24 cellular contexts compared by ENCODE assay signal in genomic region chr3:132421832-132422231, GRCh38. TPM values are rescaled to one million over a fixed set of nuclear protein-coding genes. Genes with fewer than 3 reads are reported as not detected.
DNase-seq lines count a peak whose midpoint lies in the region; ATAC-seq, FAIRE-seq and TF ChIP-seq lines count a peak whose summit lies in the region.
"Had no signal": no experiment of that assay in that cellular context is flagged by ENCODE, and none has a peak within 500 bp of the region (broad histone marks: within the 10 kb centered on the region; RNA-seq: fewer than 3 reads in every experiment).

No MANE protein-coding gene starts in this region.

- H3K9ac ChIP-seq in HepG2 (ENCODE audit: insufficient read depth, low read depth, low read length) = no peak overlapping the region

- no peak for TF ChIP-seq RAD21 in HepG2 (CRISPR knock-in tag; IDR thresholded peaks at IDR 0.05)

- H3K27me3 ChIP-seq in HepG2 (ENCODE audit: control insufficient read depth in 1 of 2, insufficient read depth in 2 of 2, low read length in 2 of 2) = no peaks in the 10 kb centered on the region; a peak in 2 of 5 replicates
- no peaks in the 10 kb centered on the region for H3K27me3 ChIP-seq in right lobe of liver
- H3K27me3 ChIP-seq in right cardiac atrium (ENCODE audit: control insufficient read depth, insufficient read depth) = no peaks in the 10 kb centered on the region
- H3K27me3 ChIP-seq: tibial nerve had no signal

- H3K27ac ChIP-seq in HepG2 (ENCODE audit: extremely low read length, insufficient read depth, low read length) (peak overlapping the region; percentile 43), right lobe of liver (no peak overlapping the region), right cardiac atrium (ENCODE audit: low read length) (no peak overlapping the region)
- H3K27ac ChIP-seq: 22Rv1, tibial nerve had no signal

- TF ChIP-seq POLR2A in HepG2 (IDR thresholded peaks at IDR 0.05; ENCODE audit: insufficient read depth in 1 of 2, low read depth in 2 of 2, low read length in 2 of 2) = no peak
- TF ChIP-seq POLR2A in right lobe of liver (IDR thresholded peaks at IDR 0.05) = no peak

- no peak for FAIRE-seq in HepG2 (lab: Jason Lieb, UNC)
- FAIRE-seq: GM19239, islet of Langerhans had no signal

- ATAC-seq in HepG2 = peak; percentile 6; the same call in 1 of the 3 replicates
- ATAC-seq in right lobe of liver = no peak
- ATAC-seq in GM19023 (IDR thresholded peaks at IDR 0.05; ENCODE audit: unreplicated experiment) = no peak
- no peak for ATAC-seq in right cardiac atrium
- ATAC-seq: naive thymus-derived CD8-positive, alpha-beta T cell; stimulated activated effector memory CD8-positive, alpha-beta T cell treated with anti-CD3 and anti-CD28 coated beads, Interleukin-12 subunit alpha, Interleukin-12 subunit beta, amount 100 ng/mL, for 72 hours had no signal

- no peaks in the 10 kb centered on the region for H3K36me3 ChIP-seq in HepG2 (replicated peaks in 1 of 2; ENCODE audit: control insufficient read depth in 1 of 2, insufficient read depth in 2 of 2, low read length in 2 of 2)
- H3K36me3 ChIP-seq in right lobe of liver = no peaks in the 10 kb centered on the region

- no peak overlapping the region for H2AFZ ChIP-seq in HepG2 (ENCODE audit: low read length)

- intact Hi-C loops in HepG2 (cut with micrococcal nuclease; ENCODE audit: unreplicated experiment) (no loop called here), right lobe of liver (cut with DNase I) (no loop called here), head of caudate nucleus (cut with DNase I) (no loop called here), right cardiac atrium (cut with DNase I) (no loop called here)

- CTCF ChIA-PET in HepG2 (lab: Yijun Ruan, JAX; ENCODE audit: low intra/inter-chr PET ratio, low total read pairs) = no interaction called here

- in situ Hi-C loops in HepG2 (cut with HindIII; ENCODE audit: extremely low pct_ligation_motif_present, low pct_unique_long_range_greater_than_20kb) = no loop called here

- no peak overlapping the region for H3K4me2 ChIP-seq in HepG2 (ENCODE audit: low read depth, low read length)

- no peak for TF ChIP-seq CTCF in HepG2 (CRISPR knock-in tag; IDR thresholded peaks at IDR 0.05)
- no peak for TF ChIP-seq CTCF in right lobe of liver (IDR thresholded peaks at IDR 0.05)
- TF ChIP-seq CTCF in foreskin fibroblast (IDR thresholded peaks at IDR 0.05; ENCODE audit: low read depth, low read length) = no peak

- POLR2A ChIA-PET in HepG2 (lab: Yijun Ruan, JAX) = no interaction called here

- H3K9me3 ChIP-seq in HepG2 (ENCODE audit: low read length) = no peaks in the 10 kb centered on the region
- no peaks in the 10 kb centered on the region for H3K9me3 ChIP-seq in right lobe of liver
- no peaks in the 10 kb centered on the region for H3K9me3 ChIP-seq in right cardiac atrium (ENCODE audit: control insufficient read depth, low read length)
- H3K9me3 ChIP-seq: HAP-1, tibial nerve had no signal

- 67% methylated on average over 4 of the region's 4 CpGs for WGBS in HepG2 (ENCODE audit: low lambda C conversion rate)
- WGBS in right lobe of liver (ENCODE audit: insufficient coverage, low coverage, low lambda C conversion rate, missing lambda C conversion rate) = 93% methylated on average over 4 of the region's 4 CpGs
- 87% methylated on average over 4 of the region's 4 CpGs for WGBS in right cardiac atrium

- TF ChIP-seq EP300 in HepG2 (IDR thresholded peaks at IDR 0.05; ENCODE audit: low read depth in 2 of 2, low read length in 2 of 2) = no peak
- TF ChIP-seq EP300 in HepG2 (CRISPR knock-in tag; IDR thresholded peaks at IDR 0.05; ENCODE audit: borderline replicate concordance) = no peak

- BruUV-seq in HepG2 (replicated peaks; lab: Mats Ljungman, UMichigan) = no TSS peak

- H4K20me1 ChIP-seq in HepG2 (ENCODE audit: insufficient read depth, low read length) = no peaks in the 10 kb centered on the region

- no peak overlapping the region for H3K4me3 ChIP-seq in HepG2 (replicated peaks in 1 of 3; ENCODE audit: insufficient read depth in 1 of 3, low read depth in 2 of 3, low read length in 3 of 3)
- H3K4me3 ChIP-seq in right lobe of liver = no peak overlapping the region
- H3K4me3 ChIP-seq in foreskin fibroblast (ENCODE audit: low read depth in 1 of 2, low read length in 2 of 2) = no peak overlapping the region
- no peak overlapping the region for H3K4me3 ChIP-seq in right cardiac atrium (ENCODE audit: low read length)
- H3K4me3 ChIP-seq: HAP-1, tibial nerve had no signal

- DNase-seq in HepG2 (ENCODE audit: low spot score) (peak; percentile 60), right lobe of liver (no peak), amniotic epithelial cell (ENCODE audit: low read depth) (peak; percentile 58), foreskin fibroblast (peak; percentile 28 to 53), NCI-H146 treated with DMSO at 0.1 percent for 48 hours (lab: John Stamatoyannopoulos, UW; ENCODE audit: unreplicated experiment) (no peak), head of caudate nucleus (no peak), right cardiac atrium (no peak)
- DNase-seq: activated CD4-positive, CD25-positive, alpha-beta regulatory T cell treated with anti-CD3 and anti-CD28 coated beads, Interleukin-2, amount 50 U/mL, for 72 hours; activated CD8-positive, alpha-beta memory T cell treated with anti-CD3 and anti-CD28 coated beads, Interleukin-2, amount 50 U/mL, for 4 hours; activated effector memory CD4-positive, alpha-beta T cell treated with anti-CD3 and anti-CD28 coated beads, Interleukin-2, amount 50 U/mL, for 16 hours; amniotic stem cell; CD8-positive, alpha-beta memory T cell; DMS79 treated with DMSO at 0.1 percent for 48 hours; naive thymus-derived CD8-positive, alpha-beta T cell; NCI-H1694 treated with DMSO at 0.1 percent for 48 hours; NCI-H446 treated with DMSO at 0.1 percent for 48 hours; posterior cingulate gyrus had no signal

- H3K79me2 ChIP-seq in HepG2 (ENCODE audit: insufficient read depth, low read length) = peaks cover 47% of the 10 kb centered on the region

- H3K4me1 ChIP-seq in HepG2 (ENCODE audit: insufficient read depth, low read length) = peaks cover 38% of the 10 kb centered on the region
- peaks cover 0 to 4% (median 0%) of the 10 kb centered on the region in 4 donors for H3K4me1 ChIP-seq in right lobe of liver
- H3K4me1 ChIP-seq in right cardiac atrium (ENCODE audit: control insufficient read depth, insufficient read depth, low read length) = no peaks in the 10 kb centered on the region
- H3K4me1 ChIP-seq: HAP-1 had no signal

TF ChIP-seq in HepG2, 621 proteins besides CTCF, POLR2A, EP300 and RAD21 (continues in another document):
- TF ChIP-seq FOSL2 (CRISPR knock-in tag; IDR thresholded peaks at IDR 0.05) (peak; percentile 53; the same call in 1 of the 2 replicates), SAP130 (CRISPR knock-in tag; IDR thresholded peaks at IDR 0.05; ENCODE audit: low read depth) (peak; percentile 20; the same call in 1 of the 2 replicates), HNF4A (CRISPR knock-in tag; IDR thresholded peaks at IDR 0.05) (peak; percentile 22; the same call in 1 of the 2 replicates)

RNA-seq across cellular contexts. Expression of gene DNAJC13, which starts 4.5 kb away (rescaled TPM):
- 26.2 and 37.5 TPM in 2 replicates for total RNA-seq in HepG2 (2016; rRNA removed; fragmentation: Illumina TruSeq; extraction: Trizol)
- 3.7 and 4.5 TPM in 2 replicates for total RNA-seq in HepG2 (2016; cell fraction: cytosol; rRNA removed; fragmentation: Illumina TruSeq; extraction: Trizol; ENCODE audit: low read depth)
- 25.0 and 35.2 TPM in 2 replicates for total RNA-seq in HepG2 (2016; cell fraction: insoluble cytoplasmic fraction; rRNA removed; fragmentation: Illumina TruSeq; extraction: Trizol)
- total RNA-seq in HepG2 (2016; cell fraction: membrane; rRNA removed; fragmentation: Illumina TruSeq; extraction: Trizol) = 9.6 and 10.3 TPM in 2 replicates
- total RNA-seq in HepG2 (2016; cell fraction: nucleus; rRNA removed; fragmentation: Illumina TruSeq; extraction: Trizol) = 34.1 and 42.6 TPM in 2 replicates
- polyA plus RNA-seq in HepG2 (2011; rRNA removed) = 7.6 and 9.1 TPM in 2 replicates
- polyA plus RNA-seq in HepG2 (2011; cell fraction: cytosol; rRNA removed) = 4.1 and 5.3 TPM in 2 replicates
- polyA plus RNA-seq in HepG2 (2011; cell fraction: nucleus; rRNA removed) = 11.6 and 12.8 TPM in 2 replicates
- 6.9 and 9.3 TPM in 2 replicates for polyA plus RNA-seq in HepG2 (2012)
- polyA plus RNA-seq in HepG2 (2016; cell fraction: cytosol; fragmentation: Illumina TruSeq; extraction: Trizol; ENCODE audit: low read depth) = 1.3 and 1.4 TPM in 2 replicates
- polyA plus RNA-seq in HepG2 (2016; cell fraction: insoluble cytoplasmic fraction; fragmentation: Illumina TruSeq; extraction: Trizol; ENCODE audit: low read depth) = 25.2 and 28.2 TPM in 2 replicates
- polyA plus RNA-seq in HepG2 (2016; cell fraction: membrane; fragmentation: Illumina TruSeq; extraction: Trizol; ENCODE audit: low read depth) = 4.6 and 4.8 TPM in 2 replicates
- 18.3 and 22.7 TPM in 2 replicates for polyA plus RNA-seq in HepG2 (2016; cell fraction: nucleus; fragmentation: Illumina TruSeq; extraction: Trizol; ENCODE audit: insufficient read depth, low read depth)
- polyA minus RNA-seq in HepG2 (2011; rRNA and poly(A)+ RNA removed; ENCODE audit: low replicate concordance) = 10.6 and 24.2 TPM in 2 replicates
- polyA minus RNA-seq in HepG2 (2011; cell fraction: cytosol; rRNA and poly(A)+ RNA removed) = 15.5 and 18.0 TPM in 2 replicates
- 70.9 and 81.6 TPM in 2 replicates for polyA minus RNA-seq in HepG2 (2011; cell fraction: nucleus; rRNA and poly(A)+ RNA removed)
- 10 to 100 TPM; 12.6 to 19.4 (median 18.3) TPM for total RNA-seq in right lobe of liver
- total RNA-seq in right cardiac atrium = 10 to 100 TPM; 29.4 to 32.4 (median 31.2) TPM
- polyA plus RNA-seq in right cardiac atrium = 9.3 TPM

Comparison
In these comparisons a context has a peak if more than half of its experiments do, and no peak if none do; other contexts are left out.
1. DNase-seq: peak in HepG2 (single experiment), amniotic epithelial cell (single experiment) and foreskin fibroblast (2 of 2); none in right lobe of liver (0 of 3), NCI-H146 treated with DMSO at 0.1 percent for 48 hours (single experiment), head of caudate nucleus (0 of 42) and right cardiac atrium (0 of 3).